8 cellular contexts compared by ENCODE assay signal in the genomic region with DNA sequence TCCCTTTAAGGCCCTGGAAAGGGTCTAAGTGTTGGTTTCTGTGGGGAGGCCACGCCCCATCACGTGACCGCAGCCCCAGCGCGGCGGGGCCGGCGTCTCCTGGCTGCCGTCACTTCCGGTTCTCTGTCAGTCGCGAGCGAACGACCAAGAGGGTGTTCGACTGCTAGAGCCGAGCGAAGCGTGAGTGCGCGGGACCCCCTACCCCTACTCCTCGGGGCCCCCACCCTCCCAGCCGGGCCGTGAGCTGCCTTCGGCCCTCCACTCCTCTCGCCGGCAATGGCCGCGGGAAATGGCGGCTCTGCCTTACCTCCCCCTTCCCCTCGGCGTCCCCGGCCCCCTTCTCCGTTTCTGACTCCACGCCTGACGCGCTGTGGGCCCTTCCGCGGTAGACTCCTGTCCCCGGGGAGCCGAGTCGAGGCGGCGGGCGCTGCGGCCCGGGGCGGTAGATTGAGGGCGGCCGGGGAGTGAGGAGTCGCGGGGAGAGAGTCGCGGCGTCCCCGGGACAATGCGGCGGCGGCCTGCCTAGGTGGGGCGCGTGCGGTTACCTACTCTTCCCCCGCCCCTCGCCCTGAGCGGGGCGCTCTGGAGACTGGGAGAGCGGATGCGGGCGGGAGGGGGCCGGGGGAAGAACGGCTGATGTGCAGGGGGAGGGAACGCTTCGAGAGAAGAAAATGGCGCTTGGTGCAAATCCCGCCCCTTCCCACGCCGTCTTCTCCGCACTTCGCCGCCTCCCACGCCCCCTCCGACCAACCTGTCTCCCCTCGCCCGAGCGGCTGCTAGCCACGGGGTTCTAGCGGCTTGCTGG. TPM values are rescaled to one million over a fixed set of nuclear protein-coding genes. Genes with fewer than 3 reads are reported as not detected.
A peak's percentile ranks its signal among the peaks of the same experiment; 100 is the strongest.
DNase-seq lines count a peak whose midpoint lies in the region; ATAC-seq and TF ChIP-seq lines count a peak whose summit lies in the region.

SUB1 (plus strand) TSS at position 112 of the 805 bp plus-strand sequence. CDS start 2,956 bp downstream, outside the sequence.

- peak within 1 kb of the TSS; percentile 87 for H3K23ac ChIP-seq in IMR-90 (ENCODE audit: low read depth, low read length)

- peak within 1 kb of the TSS; percentile 91 for H2AK9ac ChIP-seq in IMR-90 (replicated peaks; ENCODE audit: low read depth, low read length, poor library complexity)

- H2BK5ac ChIP-seq in IMR-90 (ENCODE audit: low read depth, low read length, poor library complexity, severe bottlenecking): peak within 1 kb of the TSS; percentile 86

- no peak within 1 kb of the TSS for H2BK20ac ChIP-seq in IMR-90 (ENCODE audit: low read depth, low read length)

- WGBS in IMR-90 (ENCODE audit: extremely low coverage in 2 of 2, insufficient read length in 1 of 2), 2 experiments: 0% methylated on average over 25 of the region's 86 CpGs; no CpG with 5 or more reads in 1 of the 2 experiments

- DNase-seq in DMS 273 (lab: John Stamatoyannopoulos, UW; ENCODE audit: unreplicated experiment) (peak; percentile 97), IMR-90 (peak; percentile 90), OCI-LY7 (ENCODE audit: low spot score) (peak; percentile 91), activated T-cell treated with anti-CD3 and anti-CD28 coated beads for 1 hour (ENCODE audit: low read depth) (peak; percentile 91), epithelial cell of esophagus (ENCODE audit: low read depth) (peak; percentile 94), mucosa of descending colon (peak; percentile 95 to 98 (median 97))
- DNase-seq in stimulated activated CD8-positive, alpha-beta memory T cell treated with anti-CD3 and anti-CD28 coated beads, Interleukin-4, amount 100 ng/mL, for 24 hours (ENCODE audit: low read depth): peak; percentile 93

- H3K14ac ChIP-seq in IMR-90 (replicated peaks; ENCODE audit: low read depth, low read length): peak within 1 kb of the TSS; percentile 85

- no peak within 1 kb of the TSS for H2BK15ac ChIP-seq in IMR-90 (ENCODE audit: low read depth, low read length)

- ATAC-seq in GM21528 (IDR thresholded peaks at IDR 0.05; ENCODE audit: low FRiP score, unreplicated experiment) (peak; percentile 49), IMR-90 (ENCODE audit: low read depth) (peak; percentile 86), mucosa of descending colon (peak; percentile 95)

- peak within 1 kb of the TSS; percentile 11 for H3K18ac ChIP-seq in IMR-90 (ENCODE audit: low read depth, low read length)

- 0 out of 2 replicates have a peak, but pooled peaks have one; percentile 18 for TF ChIP-seq CTCF in IMR-90 (conservative IDR thresholded peaks at IDR 0.05; ENCODE audit: low read depth, low read length)
- TF ChIP-seq CTCF in OCI-LY7 (conservative IDR thresholded peaks at IDR 0.05; ENCODE audit: low read length): peak; percentile 26; the same call in 1 of the 2 replicates
- no peak for TF ChIP-seq CTCF in epithelial cell of esophagus (IDR thresholded peaks at IDR 0.05; ENCODE audit: insufficient read depth, low read depth, low read length, missing control alignments)
- no peak for TF ChIP-seq CTCF in mucosa of descending colon (IDR thresholded peaks at IDR 0.05)

- no peak; the same call in 1 of the 2 replicates for TF ChIP-seq RAD21 in IMR-90 (IDR thresholded peaks at IDR 0.05; ENCODE audit: low read length)

- H3K9ac ChIP-seq in IMR-90 (ENCODE audit: low read depth, low read length): peak within 1 kb of the TSS; percentile 83

- peak within 1 kb of the TSS; percentile 91 for H3K27ac ChIP-seq in IMR-90 (ENCODE audit: insufficient read depth, low read length)
- peak within 1 kb of the TSS; percentile 65 for H3K27ac ChIP-seq in OCI-LY7 (ENCODE audit: low read depth, low read length, poor library complexity, severe bottlenecking)

- dilution Hi-C loops in IMR-90 (cut with HindIII; ENCODE audit: low sequenced_read_pairs, unreplicated experiment): no loop called here

- POLR2A ChIA-PET in IMR-90 (lab: Charles Lee; ENCODE audit: unreplicated experiment): interaction anchor here (0.6 kb wide), 1 partner anchor 97 kb away, joined by 5 read pairs; no protein-coding TSS in a partner anchor
- POLR2A ChIA-PET in OCI-LY7 (lab: Charles Lee): interaction anchor here (0.6 to 1.8 kb wide), 6 partner anchors 13 to 96 kb away, joined by 3 to 7 read pairs (median 3); no protein-coding TSS in a partner anchor

- CTCF ChIA-PET in IMR-90 (lab: Yijun Ruan, JAX) (interaction anchor here (0.6 to 1.6 kb wide), 5 partner anchors 10 to 206 kb away, joined by 3 to 8 read pairs (median 4); no protein-coding TSS in a partner anchor), OCI-LY7 (lab: Charles Lee; ENCODE audit: unreplicated experiment) (interaction anchor here (1.0 kb wide), 1 partner anchor 54 kb away, joined by 3 read pairs; no protein-coding TSS in a partner anchor)

- H3K4me3 ChIP-seq in IMR-90 (ENCODE audit: insufficient read depth, low read depth, low read length): peak within 1 kb of the TSS; percentile 89
- H3K4me3 ChIP-seq in OCI-LY7 (ENCODE audit: low read depth, low read length, poor library complexity, severe bottlenecking): peak within 1 kb of the TSS; percentile 90
- peak within 1 kb of the TSS; percentile 92 for H3K4me3 ChIP-seq in epithelial cell of esophagus (ENCODE audit: low read length)
- peak within 1 kb of the TSS; percentile 98 for H3K4me3 ChIP-seq in mucosa of descending colon

- peak within 1 kb of the TSS; percentile 66 for H2AK5ac ChIP-seq in IMR-90 (ENCODE audit: low read depth, low read length)

- BruUV-seq in IMR-90 (replicated peaks; lab: Mats Ljungman, UMichigan) (no TSS peak), OCI-LY7 (replicated peaks; lab: Mats Ljungman, UMichigan) (no TSS peak)

- peaks cover 10% of the 10 kb centered on the region; the same call in 1 of the 2 replicates for H3K79me2 ChIP-seq in OCI-LY7 (ENCODE audit: insufficient read depth, low read depth, low read length)

- H3K36me3 ChIP-seq in IMR-90 (ENCODE audit: control insufficient read depth, insufficient read depth, low read length) (peaks cover 7% of the 10 kb centered on the region), OCI-LY7 (ENCODE audit: insufficient read depth, low read length) (0 out of 2 replicates have a peak, but pooled peaks cover 6% of the 10 kb centered on the region), mucosa of descending colon (ENCODE audit: low read depth) (no peaks in the 10 kb centered on the region)

- intact Hi-C loops in IMR-90 (cut with micrococcal nuclease) (loop anchor here (1.0 to 5.0 kb wide), 5 partner anchors 78 to 837 kb away; no protein-coding TSS in a partner anchor), OCI-LY7 (cut with micrococcal nuclease; ENCODE audit: unreplicated experiment) (loop anchor here (1.0 to 5.0 kb wide), 7 partner anchors 47 to 413 kb away; partner anchors contain the start of genes GOLPH3, MTMR12 and ZFR), mucosa of descending colon (cut with DNase I, micrococcal nuclease) (no loop called here)

- in situ Hi-C loops in IMR-90 (cut with MboI; ENCODE audit: low sequenced_read_pairs): no loop called here

- peak within 1 kb of the TSS; percentile 72 for H3K4me2 ChIP-seq in IMR-90 (ENCODE audit: low read depth, low read length)
- peak within 1 kb of the TSS; percentile 90 for H3K4me2 ChIP-seq in OCI-LY7 (ENCODE audit: low read length)

- peak; percentile 92 for TF ChIP-seq POLR2A in IMR-90 (IDR thresholded peaks at IDR 0.05; ENCODE audit: low read depth, low read length)

- H3K79me1 ChIP-seq in IMR-90 (ENCODE audit: low read depth in 1 of 2, low read length in 2 of 2): peaks cover 3 to 24% of the 10 kb centered on the region in 2 experiments

- peak within 1 kb of the TSS; percentile 24 to 74; a peak in 2 of 4 replicates for H4K8ac ChIP-seq in IMR-90 (ENCODE audit: low read depth in 2 of 2, low read length in 2 of 2)

- H3K27me3 ChIP-seq in IMR-90 (ENCODE audit: control insufficient read depth, insufficient read depth, low read length): no peaks in the 10 kb centered on the region

- peak within 1 kb of the TSS; percentile 28; the same call in 1 of the 2 replicates for H2BK120ac ChIP-seq in IMR-90 (ENCODE audit: low read depth, low read length)

- H4K20me1 ChIP-seq in IMR-90 (ENCODE audit: insufficient read depth, low read length) (peaks cover 46% of the 10 kb centered on the region), OCI-LY7 (ENCODE audit: insufficient read depth, low read length) (peaks cover 32% of the 10 kb centered on the region)

- no peaks in the 10 kb centered on the region for H3K9me2 ChIP-seq in OCI-LY7 (ENCODE audit: insufficient read depth, low read length)

- peak within 1 kb of the TSS; percentile 71 for H3K4ac ChIP-seq in IMR-90 (ENCODE audit: low read depth, low read length)

- peak within 1 kb of the TSS; percentile 11; the same call in 1 of the 2 replicates for H4K91ac ChIP-seq in IMR-90 (ENCODE audit: insufficient read depth, low read depth, low read length)

- H2AFZ ChIP-seq in IMR-90 (replicated peaks; ENCODE audit: low read length, poor library complexity): peak within 1 kb of the TSS; percentile 93
- H2AFZ ChIP-seq in OCI-LY7 (ENCODE audit: low read length): peak within 1 kb of the TSS; percentile 60

- peak within 1 kb of the TSS; percentile 55; the same call in 1 of the 2 replicates for H3K56ac ChIP-seq in IMR-90 (ENCODE audit: extremely low read depth, insufficient read depth, low read length)

- H3K9me3 ChIP-seq in IMR-90 (ENCODE audit: control insufficient read depth, insufficient read depth, low read length): no peaks in the 10 kb centered on the region
- H3K9me3 ChIP-seq in OCI-LY7 (ENCODE audit: low read length): no peaks in the 10 kb centered on the region
- H3K9me3 ChIP-seq in mucosa of descending colon: peaks cover 2% of the 10 kb centered on the region

- no peaks in the 10 kb centered on the region for H3K9me1 ChIP-seq in IMR-90 (ENCODE audit: insufficient read depth, low read length)

- H4K5ac ChIP-seq in IMR-90 (ENCODE audit: low read depth, low read length): peak within 1 kb of the TSS; percentile 37; the same call in 1 of the 2 replicates

- H3K4me1 ChIP-seq in IMR-90 (ENCODE audit: control insufficient read depth, insufficient read depth, low read length): peaks cover 4% of the 10 kb centered on the region
- H3K4me1 ChIP-seq in OCI-LY7 (ENCODE audit: insufficient read depth, low read length, poor library complexity, severe bottlenecking): peaks cover 40% of the 10 kb centered on the region
- peaks cover 14% of the 10 kb centered on the region for H3K4me1 ChIP-seq in mucosa of descending colon (ENCODE audit: low read depth)

RNA-seq across cellular contexts. Expression of gene SUB1, which starts in this region (rescaled TPM):
- total RNA-seq in IMR-90 (2012; rRNA removed) (19.5 and 90.5 TPM in 2 replicates), OCI-LY7 (2022) (69.2 and 82.2 TPM in 2 replicates), mucosa of descending colon (100 to 1,000 TPM; 134 to 174 (median 156) TPM)
- 117 and 155 TPM in 2 replicates for polyA plus RNA-seq in IMR-90 (2012; rRNA removed)
- 3.1 and 6.0 TPM in 2 replicates for polyA plus RNA-seq in IMR-90 (2012; cell fraction: cytosol; rRNA removed)
- polyA plus RNA-seq in IMR-90 (2012; cell fraction: nucleus; rRNA removed; ENCODE audit: low replicate concordance): 4.2 and 27.6 TPM in 2 replicates
- total RNA-seq in OCI-LY7 (2014; rRNA removed; shearing (Covaris generic)): 40.3 and 56.9 TPM in 2 replicates

Comparison
In these comparisons a context has a peak if more than half of its experiments do, and no peak if none do; other contexts are left out.
1. Peak in every context shown above with its lines: DNase-seq, ATAC-seq, H3K4me3 ChIP-seq and H3K27ac ChIP-seq.
2. CTCF ChIP-seq: peak in IMR-90 (single experiment) and OCI-LY7 (single experiment); none in epithelial cell of esophagus (single experiment) and mucosa of descending colon (single experiment).
3. intact Hi-C loops: an anchor here in IMR-90 (1.0 to 5.0 kb wide) and OCI-LY7 (1.0 to 5.0 kb wide); none called in mucosa of descending colon.